ENCODE assay signal across 15 cellular contexts in genomic region chr12:32839828-32840227, GRCh38. TPM values are rescaled to one million over a fixed set of nuclear protein-coding genes. Genes with fewer than 3 reads are reported as not detected.
DNase-seq lines count a peak whose midpoint lies in the region; ATAC-seq and TF ChIP-seq lines count a peak whose summit lies in the region.
"Had no signal": no experiment of that assay in that cellular context is flagged by ENCODE, and none has a peak within 500 bp of the region (broad histone marks: within the 10 kb centered on the region; RNA-seq: fewer than 3 reads in every experiment).

No MANE protein-coding gene starts in this region.

- intact Hi-C loops in Right ventricle myocardium inferior (cut with DNase I), result no loop called here
- intact Hi-C loops in right cardiac atrium (cut with DNase I), result loop anchor here in 1 of 4 donors (10.0 kb wide), 1 partner anchor 55 kb away; the partner anchor contains the start of gene PKP2
- intact Hi-C loops in Right ventricle myocardium superior (cut with DNase I), result no loop called here

- peaks cover 57% of the 10 kb centered on the region for H3K4me1 ChIP-seq in cardiac muscle cell (ENCODE audit: low read depth)
- H3K4me1 ChIP-seq in right cardiac atrium (ENCODE audit: control insufficient read depth, insufficient read depth, low read length), result peaks cover 2% of the 10 kb centered on the region
- H3K4me1 ChIP-seq in tibial nerve, result peaks cover 0 to 15% (median 0%) of the 10 kb centered on the region in 4 donors
- H3K4me1 ChIP-seq: BLaER1 had no signal

- H3K36me3 ChIP-seq in cardiac muscle cell, result peaks cover 65% of the 10 kb centered on the region
- H3K36me3 ChIP-seq in tibial nerve, result peaks cover 0 to 23% (median 0%) of the 10 kb centered on the region in 3 donors
- H3K36me3 ChIP-seq: BLaER1, HAP-1 had no signal

- H3K27me3 ChIP-seq in cardiac muscle cell, result no peaks in the 10 kb centered on the region
- H3K27me3 ChIP-seq in right cardiac atrium (ENCODE audit: control insufficient read depth, insufficient read depth), result no peaks in the 10 kb centered on the region
- no peaks in the 10 kb centered on the region for H3K27me3 ChIP-seq in tibial nerve
- H3K27me3 ChIP-seq: BLaER1 had no signal

- ATAC-seq in Right ventricle myocardium inferior (no peak), right cardiac atrium (no peak), Right ventricle myocardium superior (ENCODE audit: poor library complexity) (no peak)

- no peak for TF ChIP-seq EP300 in tibial nerve (IDR thresholded peaks at IDR 0.05)

- 40% methylated on average over 4 of the region's 4 CpGs for WGBS in right cardiac atrium
- WGBS in tibial nerve, 2 donors, result 33 to 55% methylated on average over 4 of the region's 4 CpGs

- TF ChIP-seq CTCF in cardiac muscle cell (IDR thresholded peaks at IDR 0.05; ENCODE audit: low read depth, low read length) (no peak), tibial nerve (IDR thresholded peaks at IDR 0.05) (no peak)

- TF ChIP-seq POLR2A in tibial nerve (IDR thresholded peaks at IDR 0.05), result no peak

- DNase-seq in cardiac muscle cell (ENCODE audit: low read depth in 1 of 2, low spot score in 1 of 2) (peak in 1 of 2 donors; percentile 92), Right ventricle myocardium inferior (ENCODE audit: missing footprints) (no peak), right cardiac atrium (no peak), Right ventricle myocardium superior (no peak), islet precursor cell (peak; percentile 62), NCI-H2227 treated with DMSO at 0.1 percent for 48 hours (lab: John Stamatoyannopoulos, UW) (no peak), tibial nerve (ENCODE audit: low spot score in 2 of 2) (no peak)
- DNase-seq: 8988T; CD4-positive, alpha-beta memory T cell; DMS153; DMS79; GDM1; GM23248 had no signal

- peak overlapping the region; percentile 94 for H3K27ac ChIP-seq in cardiac muscle cell
- peak overlapping the region; percentile 78 for H3K27ac ChIP-seq in right cardiac atrium (ENCODE audit: low read length)
- H3K27ac ChIP-seq in tibial nerve, result no peak overlapping the region
- H3K27ac ChIP-seq: BLaER1, GM23248 had no signal

- no peaks in the 10 kb centered on the region for H3K9me3 ChIP-seq in cardiac muscle cell (ENCODE audit: low read depth)
- no peaks in the 10 kb centered on the region for H3K9me3 ChIP-seq in right cardiac atrium (ENCODE audit: control insufficient read depth, low read length)
- no peaks in the 10 kb centered on the region for H3K9me3 ChIP-seq in tibial nerve
- H3K9me3 ChIP-seq: BLaER1, HAP-1 had no signal

- H3K4me3 ChIP-seq in cardiac muscle cell (no peak overlapping the region), right cardiac atrium (ENCODE audit: low read length) (no peak overlapping the region), tibial nerve (no peak overlapping the region)
- H3K4me3 ChIP-seq: BLaER1, GM23248, HAP-1 had no signal

RNA-seq across cellular contexts. Expression of gene PKP2, which starts 56.7 kb away (rescaled TPM):
- total RNA-seq in cardiac muscle cell (362 and 376 TPM in 2 replicates), Right ventricle myocardium inferior (378 TPM), right cardiac atrium (100 to 1,000 TPM; 147 to 374 (median 229) TPM), Right ventricle myocardium superior (400 TPM), tibial nerve (10 to 100 TPM; 35.0 to 45.0 (median 42.5) TPM)
- polyA plus RNA-seq in cardiac muscle cell (363 and 451 TPM in 2 replicates), right cardiac atrium (84.6 TPM)

Comparison
In these comparisons a context has a peak if more than half of its experiments do, and no peak if none do; other contexts are left out.
1. H3K27ac ChIP-seq: peak in cardiac muscle cell (single experiment) and right cardiac atrium (single experiment); none in tibial nerve (0 of 4).